ENCODE assay signal across 1 cellular context in genomic region chr10:102502337-102503151, GRCh38.
TF ChIP-seq lines count a peak whose summit lies in the region.

ACTR1A (minus strand) TSS chr10:102502712; CDS start chr10:102502647, 65 bp downstream.

TF ChIP-seq in HepG2, 621 proteins besides CTCF, POLR2A, EP300 and RAD21 (continued from another document and continues in another):
- TF ChIP-seq ZNF407 (CRISPR knock-in tag; IDR thresholded peaks at IDR 0.05; ENCODE audit: not compliant biosample characterization), result peak; percentile 85
- no peak for TF ChIP-seq ZNF577 (CRISPR knock-in tag; IDR thresholded peaks at IDR 0.05; ENCODE audit: borderline replicate concordance, low read depth)
- TF ChIP-seq SALL1 (CRISPR knock-in tag; IDR thresholded peaks at IDR 0.05), result 0 out of 2 replicates have a peak, but pooled peaks have one; percentile 1
- no peak for TF ChIP-seq PCBP2 (optimal IDR thresholded peaks at IDR 0.05; ENCODE audit: low read depth, low read length, poor library complexity, severe bottlenecking)
- no peak for TF ChIP-seq ARNT2 (CRISPR knock-in tag; IDR thresholded peaks at IDR 0.05; ENCODE audit: low read depth)
- no peak for TF ChIP-seq ZNF546 (CRISPR knock-in tag; conservative IDR thresholded peaks at IDR 0.05)
- no peak for TF ChIP-seq ZNF564 (CRISPR knock-in tag; IDR thresholded peaks at IDR 0.05)
- no peak for TF ChIP-seq CREBL2 (CRISPR knock-in tag; IDR thresholded peaks at IDR 0.05; ENCODE audit: borderline replicate concordance)
- TF ChIP-seq ATRX (CRISPR knock-in tag; IDR thresholded peaks at IDR 0.05; ENCODE audit: borderline replicate concordance), result no peak
- no peak for TF ChIP-seq WIZ (CRISPR knock-in tag; IDR thresholded peaks at IDR 0.05)
- TF ChIP-seq ZNF574 (CRISPR knock-in tag; IDR thresholded peaks at IDR 0.05), result peak; percentile 96
- TF ChIP-seq HDAC1 (CRISPR knock-in tag; IDR thresholded peaks at IDR 0.05), result peak; percentile 57; the same call in 1 of the 2 replicates
- TF ChIP-seq NCOA2 (CRISPR knock-in tag; IDR thresholded peaks at IDR 0.05), result no peak
- TF ChIP-seq ZNF766 (CRISPR knock-in tag; IDR thresholded peaks at IDR 0.05; ENCODE audit: borderline replicate concordance), result no peak
- no peak for TF ChIP-seq TAF15 (IDR thresholded peaks at IDR 0.05; ENCODE audit: low read depth, low read length, poor library complexity, severe bottlenecking)
- 0 out of 2 replicates have a peak, but pooled peaks have one; percentile 27 for TF ChIP-seq MIER3 (CRISPR knock-in tag; IDR thresholded peaks at IDR 0.05; ENCODE audit: borderline replicate concordance)
- no peak for TF ChIP-seq YEATS4 (CRISPR knock-in tag; IDR thresholded peaks at IDR 0.05; ENCODE audit: borderline replicate concordance)
- peak; percentile 84 for TF ChIP-seq NRL (CRISPR knock-in tag; IDR thresholded peaks at IDR 0.05; ENCODE audit: borderline replicate concordance)
- TF ChIP-seq BRCA1 (CRISPR knock-in tag; IDR thresholded peaks at IDR 0.05), result no peak
- no peak for TF ChIP-seq SOX6 (IDR thresholded peaks at IDR 0.05)
- TF ChIP-seq SOX6 (CRISPR knock-in tag; IDR thresholded peaks at IDR 0.05), result no peak; the same call in 1 of the 2 replicates
- TF ChIP-seq POGZ (CRISPR knock-in tag; IDR thresholded peaks at IDR 0.05), result no peak
- no peak for TF ChIP-seq ZNF597 (CRISPR knock-in tag; IDR thresholded peaks at IDR 0.05)
- no peak for TF ChIP-seq HNRNPL (IDR thresholded peaks at IDR 0.05; ENCODE audit: low read depth, low read length)
- peak; percentile 9; the same call in 1 of the 2 replicates for TF ChIP-seq MLX (CRISPR knock-in tag; IDR thresholded peaks at IDR 0.05)
- no peak for TF ChIP-seq PHF5A (CRISPR knock-in tag; IDR thresholded peaks at IDR 0.05; ENCODE audit: low read depth, unreplicated experiment)
- no peak for TF ChIP-seq ZNF746 (CRISPR knock-in tag; IDR thresholded peaks at IDR 0.05)
- TF ChIP-seq YEATS2 (CRISPR knock-in tag; IDR thresholded peaks at IDR 0.05; ENCODE audit: borderline replicate concordance), result peak; percentile 21; the same call in 1 of the 2 replicates
- peak; percentile 30; the same call in 1 of the 2 replicates for TF ChIP-seq ZNF329 (CRISPR knock-in tag; IDR thresholded peaks at IDR 0.05; ENCODE audit: low read depth)
- TF ChIP-seq ZNF710 (CRISPR knock-in tag; IDR thresholded peaks at IDR 0.05; ENCODE audit: borderline replicate concordance), result no peak
- no peak for TF ChIP-seq GPBP1L1 (CRISPR knock-in tag; IDR thresholded peaks at IDR 0.05)
- no peak for TF ChIP-seq ZNF75D (CRISPR knock-in tag; IDR thresholded peaks at IDR 0.05; ENCODE audit: borderline replicate concordance)
- no peak for TF ChIP-seq MED8 (CRISPR knock-in tag; IDR thresholded peaks at IDR 0.05; ENCODE audit: insufficient replicate concordance)
- no peak for TF ChIP-seq LCORL (IDR thresholded peaks at IDR 0.05)
- 0 out of 2 replicates have a peak, but pooled peaks have one; percentile 15 for TF ChIP-seq LCORL (CRISPR knock-in tag; IDR thresholded peaks at IDR 0.05)
- TF ChIP-seq PRDM10 (CRISPR knock-in tag; IDR thresholded peaks at IDR 0.05; ENCODE audit: low read depth), result 0 out of 2 replicates have a peak, but pooled peaks have one; percentile 12
- peak; percentile 37; the same call in 1 of the 2 replicates for TF ChIP-seq ZNF274 (CRISPR knock-in tag; IDR thresholded peaks at IDR 0.05)
- TF ChIP-seq FOXM1 (CRISPR knock-in tag; IDR thresholded peaks at IDR 0.05), result no peak
- no peak for TF ChIP-seq SRSF9 (IDR thresholded peaks at IDR 0.05; ENCODE audit: borderline replicate concordance, insufficient read depth, low read depth, low read length, poor library complexity, severe bottlenecking)
